In the genomic region with DNA sequence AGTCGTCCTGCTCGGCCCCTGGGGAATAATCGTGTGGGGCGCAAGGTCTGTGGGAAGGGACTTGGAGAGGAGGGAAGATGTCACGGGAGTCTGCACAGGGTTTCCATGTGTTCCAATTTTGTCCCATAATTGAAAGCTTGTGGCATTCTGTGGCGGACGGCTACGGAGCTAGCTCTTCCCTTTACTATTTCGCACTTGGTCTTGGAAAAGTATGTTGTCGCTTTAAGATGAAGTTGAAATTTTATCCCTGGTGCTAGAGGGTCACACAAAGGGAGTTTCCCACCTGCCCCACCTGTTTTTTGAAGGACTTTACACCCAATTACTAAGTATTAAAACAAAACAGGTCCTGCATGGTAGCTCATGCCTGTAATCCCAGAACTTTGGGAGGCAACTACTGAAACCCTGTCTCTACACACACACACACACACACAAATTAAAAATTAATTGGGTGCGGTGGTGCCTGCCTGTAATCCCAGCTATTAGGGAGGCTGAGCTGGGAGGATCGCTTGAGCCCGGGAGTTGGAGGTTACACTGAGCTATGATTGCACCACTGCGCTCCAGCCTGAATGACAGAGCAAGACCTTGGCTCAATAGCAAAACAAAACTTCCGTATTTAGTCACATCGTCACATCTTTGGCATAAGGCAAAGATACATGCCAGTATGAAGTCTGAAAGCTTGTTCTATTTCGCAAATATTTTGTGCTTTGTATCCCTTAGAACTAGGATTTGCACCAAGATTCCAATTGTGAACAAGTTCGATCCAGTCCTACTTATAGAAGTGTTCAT, we compare ENCODE assay signal across 8 cellular contexts. TPM values are rescaled to one million over a fixed set of nuclear protein-coding genes. Genes with fewer than 3 reads are reported as not detected.
DNase-seq lines count a peak whose midpoint lies in the region; TF ChIP-seq lines count a peak whose summit lies in the region.

No MANE protein-coding gene starts in this region.

- intact Hi-C loops in stomach (cut with DNase I; ENCODE audit: low total_unique reads): no loop called here

- TF ChIP-seq CTCF in brain microvascular endothelial cell (IDR thresholded peaks at IDR 0.05; ENCODE audit: low read depth, low read length, missing control alignments): no peak
- no peak for TF ChIP-seq CTCF in kidney epithelial cell (IDR thresholded peaks at IDR 0.05; ENCODE audit: insufficient read depth, low read length, poor library complexity, severe bottlenecking)
- TF ChIP-seq CTCF in stomach (IDR thresholded peaks at IDR 0.05): no peak

- peaks cover 32 to 50% (median 39%) of the 10 kb centered on the region in 4 donors for H3K4me1 ChIP-seq in stomach

- H3K27ac ChIP-seq in brain microvascular endothelial cell: peak overlapping the region; percentile 89
- peak overlapping the region; percentile 87 to 100 (median 100) for H3K27ac ChIP-seq in stomach

- no peaks in the 10 kb centered on the region for H3K27me3 ChIP-seq in brain microvascular endothelial cell (replicated peaks)
- H3K27me3 ChIP-seq in kidney epithelial cell (ENCODE audit: control insufficient read depth, insufficient read depth, low read length): no peaks in the 10 kb centered on the region
- H3K27me3 ChIP-seq in stomach: no peaks in the 10 kb centered on the region

- peak overlapping the region; percentile 96 for H3K4me3 ChIP-seq in brain microvascular endothelial cell (ENCODE audit: low read depth, low read length)
- H3K4me3 ChIP-seq in kidney epithelial cell (ENCODE audit: low read depth, low read length): peak overlapping the region; percentile 78
- peak overlapping the region; percentile 64 to 94 (median 76) for H3K4me3 ChIP-seq in stomach

- in situ Hi-C loops in brain microvascular endothelial cell (cut with HindIII; ENCODE audit: low pct_ligation_motif_present, low sequenced_read_pairs): no loop called here

- H3K36me3 ChIP-seq in brain microvascular endothelial cell (replicated peaks): peaks cover 38% of the 10 kb centered on the region
- H3K36me3 ChIP-seq in kidney epithelial cell (ENCODE audit: control insufficient read depth, insufficient read depth, low read length): peaks cover 1% of the 10 kb centered on the region
- H3K36me3 ChIP-seq in stomach: peaks cover 47 to 60% (median 59%) of the 10 kb centered on the region in 4 donors

- no peaks in the 10 kb centered on the region for H3K9me3 ChIP-seq in stomach

- no peak for TF ChIP-seq POLR2A in stomach (IDR thresholded peaks at IDR 0.05)

- 13 to 18% (median 16%) methylated on average over 17 to 18 of the region's 18 CpGs for WGBS in stomach, 5 donors

- DNase-seq in ELR (ENCODE audit: low read depth) (peak; percentile 49), NCI-H69 (lab: John Stamatoyannopoulos, UW) (peak; percentile 63), brain microvascular endothelial cell (no peak), kidney epithelial cell (ENCODE audit: low read depth) (no peak), stomach (peak; percentile 59), COR-L47 (lab: John Stamatoyannopoulos, UW) (no peak), occipital lobe (lab: John Stamatoyannopoulos, UW) (no peak)
- no peak for DNase-seq in activated effector memory CD4-positive, alpha-beta T cell treated with anti-CD3 and anti-CD28 coated beads, Interleukin-2, amount 50 U/mL, for 16 hours

- TF ChIP-seq EP300 in stomach (IDR thresholded peaks at IDR 0.05): no peak

RNA-seq across cellular contexts. Expression of a gene that starts 1.0 kb away (rescaled TPM):
- 2,692 and 3,236 TPM in 2 replicates for total RNA-seq in kidney epithelial cell
- 1,000 to 10,000 TPM; 1,648 to 4,994 (median 2,507) TPM for total RNA-seq in stomach
- polyA plus RNA-seq in stomach: over 10,000 TPM in 2 of 3 donors, 1,000 to 10,000 TPM in 1; 7,500 to 11,714 (median 10,124) TPM
- total RNA-seq in occipital lobe: 2,066 TPM

Comparison
In these comparisons a context has a peak if more than half of its experiments do, and no peak if none do; other contexts are left out.
1. DNase-seq: peak in ELR (single experiment), NCI-H69 (single experiment) and stomach (single experiment); none in brain microvascular endothelial cell (single experiment), kidney epithelial cell (single experiment), COR-L47 (single experiment), occipital lobe (single experiment) and activated effector memory CD4-positive, alpha-beta T cell treated with anti-CD3 and anti-CD28 coated beads, Interleukin-2, amount 50 U/mL, for 16 hours (single experiment).
2. Peak in every context shown above with its lines, with median percentiles within 50 percentile points of each other: H3K4me3 ChIP-seq.